Comparison of ENCODE assay signal across 9 cellular contexts in genomic region chr17:7043544-7044268, GRCh38. TPM values are rescaled to one million over a fixed set of nuclear protein-coding genes. Genes with fewer than 3 reads are reported as not detected.
DNase-seq lines count a peak whose midpoint lies in the region; ATAC-seq, FAIRE-seq and TF ChIP-seq lines count a peak whose summit lies in the region.
"Had no signal": no experiment of that assay in that cellular context is flagged by ENCODE, and none has a peak within 500 bp of the region (broad histone marks: within the 10 kb centered on the region; RNA-seq: fewer than 3 reads in every experiment).

Gene SLC16A11, minus strand, starts transcription at chr17:7044092. Its CDS starts 579 bp downstream, at chr17:7043513.

- intact Hi-C loops in psoas muscle (cut with DNase I), result no loop called here

- DNase-seq in CD1c-positive myeloid dendritic cell (ENCODE audit: extremely low spot score) (peak; percentile 40), NCI-H1105 treated with DMSO at 0.1 percent for 48 hours (lab: John Stamatoyannopoulos, UW) (peak; percentile 82), cardiac muscle cell (ENCODE audit: low read depth in 1 of 2, low spot score in 1 of 2) (peak in 1 of 2 donors; percentile 61), psoas muscle (peak; percentile 64 to 71), NOMO-1 (lab: John Stamatoyannopoulos, UW; ENCODE audit: unreplicated experiment in 2 of 2) (no peak), GM12892 (ENCODE audit: insufficient read length) (no peak), pons (ENCODE audit: low spot score) (no peak)
- DNase-seq in activated T-cell treated with anti-CD3 and anti-CD28 coated beads, Interleukin-2, amount 50 U/mL, for 72 hours, result peak; percentile 50

- no peak for TF ChIP-seq POLR2A in GM12892 (IDR thresholded peaks at IDR 0.05; ENCODE audit: low read depth, low read length)

- no peaks in the 10 kb centered on the region for H3K36me3 Mint-ChIP-seq in activated T-cell treated with anti-CD3 and anti-CD28 coated beads, Interleukin-2, amount 50 U/mL, for 72 hours (ENCODE audit: insufficient read depth in 2 of 2)

- TF ChIP-seq CTCF in cardiac muscle cell (IDR thresholded peaks at IDR 0.05; ENCODE audit: low read depth, low read length) (no peak), psoas muscle (IDR thresholded peaks at IDR 0.05) (no peak)

- H3K27me3 ChIP-seq in cardiac muscle cell (peaks cover 35% of the 10 kb centered on the region), psoas muscle (ENCODE audit: insufficient read depth in 3 of 3, low read length in 2 of 3) (peaks cover 0 to 29% (median 12%) of the 10 kb centered on the region in 3 donors)

- H3K27me3 Mint-ChIP-seq in activated T-cell treated with anti-CD3 and anti-CD28 coated beads, Interleukin-2, amount 50 U/mL, for 72 hours (ENCODE audit: low read depth), result no peaks in the 10 kb centered on the region

- H3K27ac ChIP-seq in cardiac muscle cell (no peak within 1 kb of the TSS), psoas muscle (no peak within 1 kb of the TSS)

- WGBS in psoas muscle, 3 donors, result 2 to 6% (median 3%) methylated on average over 35 to 58 of the region's 58 CpGs

- H3K9me3 Mint-ChIP-seq in activated T-cell treated with anti-CD3 and anti-CD28 coated beads, Interleukin-2, amount 50 U/mL, for 72 hours, result no peaks in the 10 kb centered on the region

- H3K9me3 ChIP-seq in cardiac muscle cell (ENCODE audit: low read depth) (no peaks in the 10 kb centered on the region), psoas muscle (no peaks in the 10 kb centered on the region)
- H3K9me3 ChIP-seq: HAP-1 had no signal

- peak within 1 kb of the TSS; percentile 80 to 85 for H3K4me3 Mint-ChIP-seq in activated T-cell treated with anti-CD3 and anti-CD28 coated beads, Interleukin-2, amount 50 U/mL, for 72 hours

- peaks cover 5% of the 10 kb centered on the region for H3K4me1 ChIP-seq in cardiac muscle cell (ENCODE audit: low read depth)
- H3K4me1 ChIP-seq in psoas muscle, result peaks cover 21% of the 10 kb centered on the region
- H3K4me1 ChIP-seq: HAP-1 had no signal

- peak; percentile 2 to 12 for ATAC-seq in activated T-cell treated with anti-CD3 and anti-CD28 coated beads, Interleukin-2, amount 50 U/mL, for 72 hours (replicated peaks in 1 of 2)
- ATAC-seq in psoas muscle, result peak; percentile 17 to 58 (median 34)

- peaks cover 33% of the 10 kb centered on the region for H3K4me1 Mint-ChIP-seq in activated T-cell treated with anti-CD3 and anti-CD28 coated beads, Interleukin-2, amount 50 U/mL, for 72 hours (ENCODE audit: low read depth)

- H3K27ac Mint-ChIP-seq in activated T-cell treated with anti-CD3 and anti-CD28 coated beads, Interleukin-2, amount 50 U/mL, for 72 hours, result peak within 1 kb of the TSS; percentile 39

- no peaks in the 10 kb centered on the region for H3K36me3 ChIP-seq in cardiac muscle cell
- no peaks in the 10 kb centered on the region for H3K36me3 ChIP-seq in psoas muscle (ENCODE audit: insufficient read depth in 1 of 2, low read depth in 1 of 2)

- H3K4me3 ChIP-seq in cardiac muscle cell, result peak within 1 kb of the TSS; percentile 14
- peak within 1 kb of the TSS; percentile 60 for H3K4me3 ChIP-seq in psoas muscle
- H3K4me3 ChIP-seq: HAP-1 had no signal

- FAIRE-seq in GM12892 (lab: Jason Lieb, UNC), result no peak

RNA-seq across cellular contexts. Expression of gene SLC16A11, which starts in this region (rescaled TPM):
- 1 to 10 TPM; 2.0 to 2.9 TPM for total RNA-seq in activated T-cell treated with anti-CD3 and anti-CD28 coated beads, Interleukin-2, amount 50 U/mL, for 72 hours
- 0.39 and 1.1 TPM in 2 replicates for total RNA-seq in cardiac muscle cell
- polyA plus RNA-seq in cardiac muscle cell, result 3.8 and 6.4 TPM in 2 replicates
- total RNA-seq in psoas muscle, result under 1 TPM in 2 of 4 donors, not detected in 2; 0.36 to 0.42 TPM
- polyA plus RNA-seq in psoas muscle, result 1 to 10 TPM in 1 of 3 donors, under 1 TPM in 2; 0.34 to 1.2 (median 0.77) TPM
- 0.57 TPM for polyA plus RNA-seq in GM12892 (2012; ENCODE audit: missing spikeins)

Comparison
In these comparisons a context has a peak if more than half of its experiments do, and no peak if none do; other contexts are left out.
1. DNase-seq: peak in CD1c-positive myeloid dendritic cell (single experiment), NCI-H1105 treated with DMSO at 0.1 percent for 48 hours (single experiment), activated T-cell treated with anti-CD3 and anti-CD28 coated beads, Interleukin-2, amount 50 U/mL, for 72 hours (2 of 2) and psoas muscle (2 of 2); none in NOMO-1 (0 of 2), GM12892 (single experiment) and pons (single experiment).